In genomic region chr19:30323904-30324303, GRCh38 we compare ENCODE assay signal across 9 cellular contexts. TPM values are rescaled to one million over a fixed set of nuclear protein-coding genes. Genes with fewer than 3 reads are reported as not detected.
"Had no signal": no experiment of that assay in that cellular context is flagged by ENCODE, and none has a peak within 500 bp of the region (broad histone marks: within the 10 kb centered on the region; RNA-seq: fewer than 3 reads in every experiment).

No MANE protein-coding gene starts in this region.

- FAIRE-seq: H1, H54, HTR-8/SVneo had no signal

- ATAC-seq: GM23338 had no signal

- DNase-seq: H9, HCEC 1CT, KBM-7 had no signal

- H3K4me2 ChIP-seq: GM23338 had no signal

- H2AFZ ChIP-seq: GM23338 had no signal

- H3K4me3 ChIP-seq: GM23338 had no signal

RNA-seq across cellular contexts. Expression of gene ZNF536, which starts 48.3 kb away (rescaled TPM):
- total RNA-seq: H9, HT-29 had no signal
- polyA plus RNA-seq: GM23338, IgD-negative memory B cell had no signal
